8 cellular contexts compared by ENCODE assay signal in genomic region chr1:119139857-119140176, GRCh38. TPM values are rescaled to one million over a fixed set of nuclear protein-coding genes. Genes with fewer than 3 reads are reported as not detected.
DNase-seq lines count a peak whose midpoint lies in the region; ATAC-seq, FAIRE-seq and TF ChIP-seq lines count a peak whose summit lies in the region.

No MANE protein-coding gene starts in this region.

- H3K4me3 Mint-ChIP-seq in CD8-positive, alpha-beta memory T cell: no peak overlapping the region
- H3K4me3 Mint-ChIP-seq in astrocyte (ENCODE audit: unreplicated experiment) (no peak overlapping the region), memory B cell (no peak overlapping the region)

- H3K36me3 ChIP-seq in CD8-positive, alpha-beta memory T cell (ENCODE audit: insufficient read depth, low read length): no peaks in the 10 kb centered on the region
- no peaks in the 10 kb centered on the region for H3K36me3 ChIP-seq in astrocyte (ENCODE audit: insufficient read depth, low read length)

- H3K36me3 Mint-ChIP-seq in CD8-positive, alpha-beta memory T cell: peaks cover 0 to 5% (median 3%) of the 10 kb centered on the region in 3 donors
- H3K36me3 Mint-ChIP-seq in astrocyte (ENCODE audit: low read depth, unreplicated experiment) (no peaks in the 10 kb centered on the region), memory B cell (peaks cover 4% of the 10 kb centered on the region)

- no peaks in the 10 kb centered on the region for H3K27me3 Mint-ChIP-seq in CD8-positive, alpha-beta memory T cell
- no peaks in the 10 kb centered on the region for H3K27me3 Mint-ChIP-seq in astrocyte (ENCODE audit: low read depth, unreplicated experiment)
- H3K27me3 Mint-ChIP-seq in memory B cell: no peaks in the 10 kb centered on the region

- FAIRE-seq in astrocyte (lab: Jason Lieb, UNC): no peak

- peak overlapping the region; percentile 95 for H2AFZ ChIP-seq in astrocyte (ENCODE audit: low read depth, low read length)

- no peaks in the 10 kb centered on the region for H4K20me1 ChIP-seq in astrocyte (ENCODE audit: insufficient read depth, low read length)

- peaks cover 21% of the 10 kb centered on the region for H3K79me2 ChIP-seq in astrocyte (ENCODE audit: insufficient read depth, low read length)

- no peaks in the 10 kb centered on the region for H3K9me3 ChIP-seq in CD8-positive, alpha-beta memory T cell (ENCODE audit: low read length)
- no peaks in the 10 kb centered on the region for H3K9me3 ChIP-seq in astrocyte (ENCODE audit: insufficient read depth, low read depth, low read length)

- CTCF ChIA-PET in CD8-positive, alpha-beta memory T cell (lab: Charles Lee): no interaction called here

- H3K27me3 ChIP-seq in CD8-positive, alpha-beta memory T cell (ENCODE audit: insufficient read depth, low read length, poor library complexity, severe bottlenecking): no peaks in the 10 kb centered on the region
- H3K27me3 ChIP-seq in astrocyte (ENCODE audit: insufficient read depth, low read length): no peaks in the 10 kb centered on the region

- peak overlapping the region; percentile 100 for H3K27ac ChIP-seq in CD8-positive, alpha-beta memory T cell (ENCODE audit: low read depth, low read length)
- H3K27ac ChIP-seq in astrocyte (ENCODE audit: low read depth, low read length): peak overlapping the region; percentile 100

- no peaks in the 10 kb centered on the region for H3K9me3 Mint-ChIP-seq in CD8-positive, alpha-beta memory T cell
- H3K9me3 Mint-ChIP-seq in astrocyte (ENCODE audit: unreplicated experiment) (no peaks in the 10 kb centered on the region), memory B cell (no peaks in the 10 kb centered on the region)

- no peak overlapping the region for H3K27ac Mint-ChIP-seq in CD8-positive, alpha-beta memory T cell
- no peak overlapping the region for H3K27ac Mint-ChIP-seq in astrocyte (ENCODE audit: unreplicated experiment)
- no peak overlapping the region for H3K27ac Mint-ChIP-seq in memory B cell

- TF ChIP-seq CTCF in astrocyte (IDR thresholded peaks at IDR 0.05; ENCODE audit: insufficient read depth, low read depth, low read length): no peak

- peak overlapping the region; percentile 89 for H3K4me2 ChIP-seq in astrocyte (ENCODE audit: low read length)

- H3K4me1 Mint-ChIP-seq in CD8-positive, alpha-beta memory T cell: peaks cover 14 to 38% (median 17%) of the 10 kb centered on the region in 3 donors
- peaks cover 18% of the 10 kb centered on the region for H3K4me1 Mint-ChIP-seq in astrocyte (ENCODE audit: low read depth, unreplicated experiment)
- H3K4me1 Mint-ChIP-seq in memory B cell: peaks cover 14% of the 10 kb centered on the region

- H3K4me3 ChIP-seq in CD8-positive, alpha-beta memory T cell (ENCODE audit: low read length): peak overlapping the region; percentile 78
- H3K4me3 ChIP-seq in astrocyte (ENCODE audit: insufficient read depth, low read depth, low read length): peak overlapping the region; percentile 82

- peak overlapping the region; percentile 96 for H3K9ac ChIP-seq in astrocyte (ENCODE audit: low read length)

- ATAC-seq in GM19455 (IDR thresholded peaks at IDR 0.05; ENCODE audit: unreplicated experiment): peak; percentile 41
- peak; percentile 33 for ATAC-seq in HG03460 (IDR thresholded peaks at IDR 0.05; ENCODE audit: unreplicated experiment)
- ATAC-seq in memory B cell (ENCODE audit: low read depth): peak; percentile 7

- H3K4me1 ChIP-seq in CD8-positive, alpha-beta memory T cell (ENCODE audit: insufficient read depth, low read length): peaks cover 14% of the 10 kb centered on the region
- H3K4me1 ChIP-seq in astrocyte (ENCODE audit: insufficient read depth, low read length): peaks cover 7% of the 10 kb centered on the region

- no peak for DNase-seq in CD8-positive, alpha-beta memory T cell
- no peak for DNase-seq in astrocyte (ENCODE audit: low read depth)
- DNase-seq in memory B cell (ENCODE audit: low spot score in 2 of 2): no peak
- DNase-seq in activated naive CD4-positive, alpha-beta T cell treated with anti-CD3 and anti-CD28 coated beads, Interleukin-2, amount 50 U/mL, for 16 hours: no peak
- DNase-seq in NCI-H1436 (lab: John Stamatoyannopoulos, UW): no peak
- DNase-seq in GM03348 (ENCODE audit: low spot score): no peak

- POLR2A ChIA-PET in CD8-positive, alpha-beta memory T cell (lab: Charles Lee): no interaction called here

RNA-seq across cellular contexts. Expression of gene WARS2, which starts 0.6 kb away (rescaled TPM):
- total RNA-seq in CD8-positive, alpha-beta memory T cell: 10 to 100 TPM; 18.1 to 19.4 TPM
- 15.5 TPM for polyA plus RNA-seq in CD8-positive, alpha-beta memory T cell
- total RNA-seq in astrocyte: 10.5 and 12.4 TPM in 2 replicates
